ENCODE assay signal across 27 cellular contexts in the genomic region with DNA sequence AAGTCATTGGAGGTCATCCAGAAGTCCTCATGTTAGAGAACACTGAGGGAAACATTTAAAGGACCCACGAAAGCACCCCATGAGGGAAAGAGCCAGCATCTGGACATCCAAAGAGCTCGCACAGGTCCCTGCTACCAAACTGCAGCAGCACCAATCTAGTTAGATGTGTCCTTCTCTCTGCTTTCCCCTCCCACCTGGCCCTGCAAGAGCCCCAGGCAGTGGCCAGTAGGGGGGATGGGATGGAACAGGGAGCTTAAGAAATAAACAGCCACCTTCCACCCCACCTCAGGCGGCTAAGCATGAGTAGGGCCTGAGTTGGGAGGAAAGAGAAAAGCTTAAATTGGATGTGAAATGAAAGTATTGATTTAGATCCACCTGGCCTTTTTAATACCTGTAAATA.
"Had no signal": no experiment of that assay in that cellular context is flagged by ENCODE, and none has a peak within 500 bp of the region (broad histone marks: within the 10 kb centered on the region; RNA-seq: fewer than 3 reads in every experiment).

No MANE protein-coding gene starts in this region.

- ATAC-seq: left cardiac atrium; left lobe of liver; lower lobe of right lung; natural killer cell; right lobe of liver; stimulated activated memory B cell treated with anti-CD40 and anti-IgM and Interleukin-4, amounts not matched to agents 10 μg/mL and 1 μg/mL and 100 μg/mL, for 72 hours; stimulated activated naive CD8-positive, alpha-beta T cell treated with anti-CD3 and anti-CD28 coated beads, Interleukin-15, amount 100 ng/mL, for 72 hours had no signal

- H3K4me3 ChIP-seq: lower lobe of right lung, ovary, right atrium auricular region, right lobe of liver, smooth muscle cell, tibial nerve, uterus had no signal

- H3K9me3 ChIP-seq: lower lobe of right lung, ovary, right atrium auricular region, right lobe of liver, tibial nerve, uterus had no signal

- H3K27ac Mint-ChIP-seq: mesothelial cell of epicardium; naive B cell; natural killer cell; nephron progenitor cell; progenitor cell of endocrine pancreas; stimulated activated memory B cell treated with anti-CD40 and anti-IgM and Interleukin-4, amounts not matched to agents 10 μg/mL and 1 μg/mL and 100 μg/mL, for 72 hours; stimulated activated naive CD8-positive, alpha-beta T cell treated with anti-CD3 and anti-CD28 coated beads, Interleukin-15, amount 100 ng/mL, for 72 hours; type B pancreatic cell had no signal

- DNase-seq: hypothalamus; kidney glomerular epithelial cell; left cardiac atrium; lower lobe of right lung; mammary epithelial cell; mesenchymal stem cell; naive B cell; natural killer cell; nephron progenitor cell; ovary; right lobe of liver; stimulated activated CD4-positive, alpha-beta T cell treated with anti-CD3 and anti-CD28 coated beads, Interleukin-1b, Interleukin-23, amount 100 ng/mL, for 48 hours; stimulated activated CD4-positive, alpha-beta T cell treated with anti-CD3 and anti-CD28 coated beads, Interleukin-2, amount 100 ng/mL, for 48 hours; stimulated activated CD4-positive, alpha-beta T cell treated with anti-CD3 and anti-CD28 coated beads, Interleukin-4, amount 100 ng/mL, for 4 hours; stimulated activated CD8-positive, alpha-beta memory T cell treated with anti-CD3 and anti-CD28 coated beads, Interleukin-4, amount 100 ng/mL, for 48 hours; stimulated activated naive CD4-positive, alpha-beta T cell treated with Interleukin-2 at 50 U/mL for 16 hours; stimulated activated naive CD8-positive, alpha-beta T cell treated with anti-CD3 and anti-CD28 coated beads, Interleukin-15, amount 100 ng/mL, for 72 hours; substantia nigra; uterus had no signal

- H3K27ac ChIP-seq: lower lobe of right lung, ovary, right atrium auricular region, right lobe of liver, tibial nerve, uterus had no signal

- H3K27me3 ChIP-seq: ovary, right atrium auricular region, right lobe of liver, tibial nerve, uterus had no signal

- H3K4me3 Mint-ChIP-seq: mesothelial cell of epicardium; naive B cell; natural killer cell; nephron progenitor cell; stimulated activated memory B cell treated with anti-CD40 and anti-IgM and Interleukin-4, amounts not matched to agents 10 μg/mL and 1 μg/mL and 100 μg/mL, for 72 hours; stimulated activated naive CD8-positive, alpha-beta T cell treated with anti-CD3 and anti-CD28 coated beads, Interleukin-15, amount 100 ng/mL, for 72 hours; type B pancreatic cell had no signal

- H3K36me3 Mint-ChIP-seq: mesothelial cell of epicardium; naive B cell; natural killer cell; stimulated activated memory B cell treated with anti-CD40 and anti-IgM and Interleukin-4, amounts not matched to agents 10 μg/mL and 1 μg/mL and 100 μg/mL, for 72 hours; type B pancreatic cell had no signal

- H3K4me1 Mint-ChIP-seq: mesothelial cell of epicardium; naive B cell; natural killer cell; stimulated activated naive CD8-positive, alpha-beta T cell treated with anti-CD3 and anti-CD28 coated beads, Interleukin-15, amount 100 ng/mL, for 72 hours had no signal

- H3K36me3 ChIP-seq: lower lobe of right lung, ovary, right atrium auricular region, right lobe of liver, tibial nerve, uterus had no signal
